In genomic region chr12:115811066-115811465, GRCh38 we compare ENCODE assay signal across 22 cellular contexts.
DNase-seq lines count a peak whose midpoint lies in the region; ATAC-seq and TF ChIP-seq lines count a peak whose summit lies in the region.
"Had no signal": no experiment of that assay in that cellular context is flagged by ENCODE, and none has a peak within 500 bp of the region (broad histone marks: within the 10 kb centered on the region; RNA-seq: fewer than 3 reads in every experiment).

No MANE protein-coding gene starts in this region.

- H3K27ac ChIP-seq in BLaER1 (no peak overlapping the region), vagina (peak overlapping the region; percentile 40), mesendoderm (ENCODE audit: low read depth, low read length) (no peak overlapping the region), foreskin keratinocyte (no peak overlapping the region)

- peaks cover 7% of the 10 kb centered on the region for H3K9me3 Mint-ChIP-seq in mesothelial cell of epicardium

- H3K9ac ChIP-seq in BLaER1: no peak overlapping the region
- H3K9ac ChIP-seq in mesendoderm (ENCODE audit: low read length): no peak overlapping the region

- no peak overlapping the region for H2BK15ac ChIP-seq in mesendoderm (replicated peaks; ENCODE audit: low read depth)

- no peaks in the 10 kb centered on the region for H3K27me3 ChIP-seq in BLaER1
- no peaks in the 10 kb centered on the region for H3K27me3 ChIP-seq in vagina
- H3K27me3 ChIP-seq in mesendoderm (ENCODE audit: insufficient read depth, low read length, poor library complexity): no peaks in the 10 kb centered on the region
- no peaks in the 10 kb centered on the region for H3K27me3 ChIP-seq in foreskin keratinocyte

- DNase-seq in HFF-Myc (ENCODE audit: extremely low read depth, low read depth): peak; percentile 90
- DNase-seq in mesothelial cell of epicardium (ENCODE audit: low spot score in 2 of 2, unreplicated experiment in 2 of 2): no peak
- no peak for DNase-seq in vagina (ENCODE audit: extremely low spot score in 2 of 2)
- DNase-seq in mesendoderm: no peak
- no peak for DNase-seq in foreskin keratinocyte
- DNase-seq: 8988T; ACHN; AML-193; BE2C; C1 segment of cervical spinal cord; Calu3; CD4-positive, alpha-beta memory T cell; COR-L47; DMS53; DMS79 treated with DMSO at 0.1 percent for 48 hours; GF-D8; H9 had no signal

- ATAC-seq in foreskin keratinocyte (no peak), GM18907 (IDR thresholded peaks at IDR 0.05; ENCODE audit: unreplicated experiment) (no peak)
- ATAC-seq: A549, GM23338, HCT116 had no signal

- no peak overlapping the region for H2BK120ac ChIP-seq in mesendoderm (ENCODE audit: low read depth, low read length)

- H2BK5ac ChIP-seq in mesendoderm (ENCODE audit: low read length): no peak overlapping the region

- H3K4ac ChIP-seq in mesendoderm (ENCODE audit: low read depth, low read length): no peak overlapping the region

- H3K79me2 ChIP-seq in mesendoderm (ENCODE audit: control insufficient read depth, insufficient read depth, low read length): no peaks in the 10 kb centered on the region

- no peaks in the 10 kb centered on the region for H3K27me3 Mint-ChIP-seq in mesothelial cell of epicardium (ENCODE audit: low read depth)

- no peak overlapping the region for H4K8ac ChIP-seq in mesendoderm (ENCODE audit: low read depth, low read length)

- H3K36me3 Mint-ChIP-seq in mesothelial cell of epicardium: no peaks in the 10 kb centered on the region
- H3K36me3 Mint-ChIP-seq: CD4-positive, alpha-beta memory T cell had no signal

- H3K4me1 Mint-ChIP-seq in mesothelial cell of epicardium: peaks cover 10% of the 10 kb centered on the region
- H3K4me1 Mint-ChIP-seq: CD4-positive, alpha-beta memory T cell; GM23338; H9 had no signal

- TF ChIP-seq CTCF in HFF-Myc (IDR thresholded peaks at IDR 0.05; ENCODE audit: low read depth, low read length, missing control alignments) (no peak), mesothelial cell of epicardium (IDR thresholded peaks at IDR 0.05; ENCODE audit: unreplicated experiment) (no peak), vagina (IDR thresholded peaks at IDR 0.05) (no peak), foreskin keratinocyte (conservative IDR thresholded peaks at IDR 0.05) (no peak)

- no CpG with 5 or more reads among the region's 4 CpGs for WGBS in mesendoderm (ENCODE audit: extremely low coverage, insufficient coverage, low lambda C conversion rate)

- no peak overlapping the region for H3K56ac ChIP-seq in mesendoderm (ENCODE audit: low read length)

- no peaks in the 10 kb centered on the region for H3K79me1 ChIP-seq in mesendoderm (ENCODE audit: low read length)

- no peak overlapping the region for H2AK5ac ChIP-seq in mesendoderm (ENCODE audit: low read length)

- H4K20me1 ChIP-seq in BLaER1: no peaks in the 10 kb centered on the region

- H3K4me3 ChIP-seq in BLaER1 (no peak overlapping the region), HFF-Myc (replicated peaks; ENCODE audit: low read depth, low read length) (no peak overlapping the region), vagina (no peak overlapping the region), mesendoderm (ENCODE audit: low read length) (no peak overlapping the region)
- H3K4me3 ChIP-seq: A549, GM23338 had no signal

- H3K36me3 ChIP-seq in BLaER1: no peaks in the 10 kb centered on the region
- H3K36me3 ChIP-seq in vagina: no peaks in the 10 kb centered on the region
- no peaks in the 10 kb centered on the region for H3K36me3 ChIP-seq in mesendoderm (ENCODE audit: control insufficient read depth, insufficient read depth, low read length)
- H3K36me3 ChIP-seq: BE2C had no signal

- peak overlapping the region; percentile 80 for H3K27ac Mint-ChIP-seq in mesothelial cell of epicardium
- H3K27ac Mint-ChIP-seq: CD4-positive, alpha-beta memory T cell; GM23338; H9 had no signal

- peak overlapping the region; percentile 29 for H3K4me2 ChIP-seq in BLaER1
- no peak overlapping the region for H3K4me2 ChIP-seq in mesendoderm (ENCODE audit: low read length)
- H3K4me2 ChIP-seq: GM23338 had no signal

- H3K9me3 ChIP-seq in BLaER1 (peaks cover 18% of the 10 kb centered on the region; the same call in 1 of the 2 replicates), vagina (no peaks in the 10 kb centered on the region)
- H3K9me3 ChIP-seq: BE2C had no signal

- intact Hi-C loops in vagina (cut with DNase I): no loop called here

- no peak for TF ChIP-seq POLR2A in vagina (IDR thresholded peaks at IDR 0.05)

- no peak overlapping the region for H4K5ac ChIP-seq in mesendoderm (ENCODE audit: low read length)

- H3K23ac ChIP-seq in mesendoderm (ENCODE audit: low read length): no peak overlapping the region

- H3K4me3 Mint-ChIP-seq in mesothelial cell of epicardium: no peak overlapping the region
- H3K4me3 Mint-ChIP-seq: CD4-positive, alpha-beta memory T cell; GM23338; H9 had no signal

- no peak overlapping the region for H3K18ac ChIP-seq in mesendoderm (ENCODE audit: low read length)

- H3K4me1 ChIP-seq in BLaER1 (peaks cover 10% of the 10 kb centered on the region), vagina (peaks cover 9% of the 10 kb centered on the region), mesendoderm (ENCODE audit: control insufficient read depth, low read depth, low read length) (no peaks in the 10 kb centered on the region), foreskin keratinocyte (no peaks in the 10 kb centered on the region)
- H3K4me1 ChIP-seq: BE2C had no signal
